15 cellular contexts compared by ENCODE assay signal in the genomic region with DNA sequence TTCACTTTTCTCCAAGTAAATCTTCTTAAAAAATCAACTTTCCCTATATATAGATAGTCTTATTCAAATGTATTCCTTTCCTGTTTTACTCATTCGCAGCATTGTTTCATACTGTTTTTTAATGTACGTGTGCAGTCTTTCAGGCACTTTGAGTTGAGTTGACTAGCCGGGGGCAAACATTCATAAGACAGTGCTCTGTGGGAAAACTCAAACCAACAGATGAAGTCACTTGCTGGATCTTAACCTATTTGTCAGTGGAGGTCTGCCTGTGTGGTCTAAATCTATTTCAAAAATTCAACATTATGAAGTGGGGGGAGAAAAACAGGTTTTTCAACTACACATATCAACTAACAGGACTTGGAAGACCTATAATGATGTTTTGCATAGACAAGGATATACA. TPM values are rescaled to one million over a fixed set of nuclear protein-coding genes. Genes with fewer than 3 reads are reported as not detected.
"Had no signal": no experiment of that assay in that cellular context is flagged by ENCODE, and none has a peak within 500 bp of the region (broad histone marks: within the 10 kb centered on the region; RNA-seq: fewer than 3 reads in every experiment).

No MANE protein-coding gene starts in this region.

- ATAC-seq: esophagus mucosa; mucosa of descending colon; naive thymus-derived CD8-positive, alpha-beta T cell had no signal

- H3K27me3 Mint-ChIP-seq: activated naive CD8-positive, alpha-beta T cell; naive thymus-derived CD8-positive, alpha-beta T cell had no signal

- H3K27ac Mint-ChIP-seq: naive thymus-derived CD8-positive, alpha-beta T cell had no signal

- H3K9me3 ChIP-seq: mucosa of descending colon, neutrophil, tibial artery had no signal

- H3K4me3 ChIP-seq: dorsolateral prefrontal cortex, mucosa of descending colon, skin epidermis, tibial artery had no signal

- H3K27me3 ChIP-seq: dorsolateral prefrontal cortex had no signal

- H3K36me3 ChIP-seq: neutrophil, tibial artery had no signal

- H3K27ac ChIP-seq: neutrophil, tibial artery had no signal

- H3K4me3 Mint-ChIP-seq: activated naive CD8-positive, alpha-beta T cell; naive thymus-derived CD8-positive, alpha-beta T cell had no signal

- H3K4me1 ChIP-seq: tibial artery had no signal

- H3K9me3 Mint-ChIP-seq: naive thymus-derived CD8-positive, alpha-beta T cell had no signal

- DNase-seq: aorta; dorsolateral prefrontal cortex; glutamatergic neuron; mucosa of descending colon; naive thymus-derived CD8-positive, alpha-beta T cell; posterior cingulate gyrus; SHP77 treated with DMSO at 0.1 percent for 48 hours; stimulated activated CD4-positive, alpha-beta T cell treated with anti-CD3 and anti-CD28 coated beads, Interleukin-4, amount 100 ng/mL, for 4 hours; T1000; tibial artery had no signal

RNA-seq across cellular contexts. Expression of a gene that starts 6.2 kb away (rescaled TPM):
- total RNA-seq: lung microvascular endothelial cell; naive thymus-derived CD8-positive, alpha-beta T cell had no signal

RNA-seq across cellular contexts. Expression of a gene that starts 35.6 kb away (rescaled TPM):
- total RNA-seq: naive thymus-derived CD8-positive, alpha-beta T cell had no signal
- polyA plus RNA-seq: naive thymus-derived CD8-positive, alpha-beta T cell had no signal

RNA-seq across cellular contexts. Expression of a gene that starts 45.0 kb away (rescaled TPM):
- total RNA-seq: lung microvascular endothelial cell had no signal
